Comparison of ENCODE assay signal across 11 cellular contexts in genomic region chr16:5502467-5502869, GRCh38.
DNase-seq lines count a peak whose midpoint lies in the region; ATAC-seq and TF ChIP-seq lines count a peak whose summit lies in the region.
"Had no signal": no experiment of that assay in that cellular context is flagged by ENCODE, and none has a peak within 500 bp of the region (broad histone marks: within the 10 kb centered on the region; RNA-seq: fewer than 3 reads in every experiment).

No MANE protein-coding gene starts in this region.

- peaks cover 3% of the 10 kb centered on the region for H3K9me3 Mint-ChIP-seq in activated T-cell treated with anti-CD3 and anti-CD28 coated beads, Interleukin-2, amount 50 U/mL, for 24 hours

- H3K36me3 ChIP-seq in PC-3 (ENCODE audit: low read depth, low read length): no peaks in the 10 kb centered on the region
- H3K36me3 ChIP-seq: cardiac muscle cell had no signal

- TF ChIP-seq CTCF in PC-3 (conservative IDR thresholded peaks at IDR 0.05; ENCODE audit: low read depth, low read length): 0 out of 2 replicates have a peak, but pooled peaks have one; percentile 31

- H3K9me3 ChIP-seq in PC-3 (ENCODE audit: low read length): no peaks in the 10 kb centered on the region

- H3K27me3 ChIP-seq in PC-3 (ENCODE audit: low read length): no peaks in the 10 kb centered on the region
- H3K27me3 ChIP-seq: cardiac muscle cell had no signal

- H3K4me1 ChIP-seq in PC-3 (ENCODE audit: insufficient read depth, low read length): no peaks in the 10 kb centered on the region

- intact Hi-C loops in PC-3 (cut with micrococcal nuclease): no loop called here

- H3K4me2 ChIP-seq in PC-3 (ENCODE audit: low read length): no peak overlapping the region

- no peaks in the 10 kb centered on the region for H4K20me1 ChIP-seq in PC-3 (ENCODE audit: low read length)

- no peaks in the 10 kb centered on the region for H3K27me3 Mint-ChIP-seq in activated T-cell treated with anti-CD3 and anti-CD28 coated beads, Interleukin-2, amount 50 U/mL, for 24 hours

- H3K27ac ChIP-seq in PC-3 (ENCODE audit: low read length): no peak overlapping the region
- H3K27ac ChIP-seq: cardiac muscle cell, skin epidermis had no signal

- no peak overlapping the region for H3K4me3 Mint-ChIP-seq in activated T-cell treated with anti-CD3 and anti-CD28 coated beads, Interleukin-2, amount 50 U/mL, for 24 hours
- H3K4me3 Mint-ChIP-seq: IgD-negative memory B cell had no signal

- no peak overlapping the region for H3K27ac Mint-ChIP-seq in activated T-cell treated with anti-CD3 and anti-CD28 coated beads, Interleukin-2, amount 50 U/mL, for 24 hours
- H3K27ac Mint-ChIP-seq: IgD-negative memory B cell had no signal

- ATAC-seq in PC-3 (no peak), HG03039 (IDR thresholded peaks at IDR 0.05; ENCODE audit: unreplicated experiment) (no peak), HG03521 (IDR thresholded peaks at IDR 0.05; ENCODE audit: unreplicated experiment) (no peak)

- no TSS peak for BruUV-seq in PC-3 (replicated peaks; lab: Mats Ljungman, UMichigan)

- H3K4me3 ChIP-seq in PC-3 (ENCODE audit: low read length): no peak overlapping the region
- H3K4me3 ChIP-seq: cardiac muscle cell, skin epidermis had no signal

- H3K9ac ChIP-seq in PC-3 (ENCODE audit: low read length): no peak overlapping the region

- POLR2A ChIA-PET in PC-3 (lab: Charles Lee; ENCODE audit: unreplicated experiment): no interaction called here

- no peaks in the 10 kb centered on the region for H3F3A ChIP-seq in PC-3 (ENCODE audit: low read length, unreplicated experiment)

- H3K9me2 ChIP-seq in PC-3 (replicated peaks; ENCODE audit: low read length): no peaks in the 10 kb centered on the region

- H3K36me3 Mint-ChIP-seq in activated T-cell treated with anti-CD3 and anti-CD28 coated beads, Interleukin-2, amount 50 U/mL, for 24 hours (ENCODE audit: low read depth): no peaks in the 10 kb centered on the region

- CTCF ChIA-PET in PC-3 (lab: Charles Lee): no interaction called here

- no peaks in the 10 kb centered on the region for H3K4me1 Mint-ChIP-seq in activated T-cell treated with anti-CD3 and anti-CD28 coated beads, Interleukin-2, amount 50 U/mL, for 24 hours (ENCODE audit: low read depth)
- H3K4me1 Mint-ChIP-seq: IgD-negative memory B cell had no signal

- DNase-seq in stimulated activated CD4-positive, alpha-beta T cell treated with anti-CD3 and anti-CD28 coated beads, Interleukin-15, amount 100 ng/mL, for 24 hours: peak; percentile 4
- no peak for DNase-seq in stimulated activated CD4-positive, alpha-beta T cell treated with anti-CD3 and anti-CD28 coated beads, Interleukin-12 subunit alpha, Interleukin-12 subunit beta, amount 100 ng/mL, for 4 hours
- DNase-seq in PC-3 (no peak), hypothalamus (lab: John Stamatoyannopoulos, UW) (peak in 26 of 51 donors; percentile 0 to 42 (median 9)), NCI-H345 (lab: John Stamatoyannopoulos, UW) (no peak)
- no peak for DNase-seq in activated T-cell treated with anti-CD3 and anti-CD28 coated beads, Interleukin-2, amount 50 U/mL, for 24 hours

- H2AFZ ChIP-seq in PC-3 (ENCODE audit: low read length): no peak overlapping the region

- no peaks in the 10 kb centered on the region for H3K79me2 ChIP-seq in PC-3 (ENCODE audit: low read length)

Comparison
In these comparisons a context has a peak if more than half of its experiments do, and no peak if none do; other contexts are left out.
1. DNase-seq: peak in stimulated activated CD4-positive, alpha-beta T cell treated with anti-CD3 and anti-CD28 coated beads, Interleukin-15, amount 100 ng/mL, for 24 hours (single experiment) and hypothalamus (26 of 51); none in stimulated activated CD4-positive, alpha-beta T cell treated with anti-CD3 and anti-CD28 coated beads, Interleukin-12 subunit alpha, Interleukin-12 subunit beta, amount 100 ng/mL, for 4 hours (single experiment), PC-3 (single experiment), activated T-cell treated with anti-CD3 and anti-CD28 coated beads, Interleukin-2, amount 50 U/mL, for 24 hours (single experiment) and NCI-H345 (single experiment).